ENCODE assay signal across 9 cellular contexts in genomic region chr21:38170283-38170682, GRCh38.
DNase-seq lines count a peak whose midpoint lies in the region; ATAC-seq and TF ChIP-seq lines count a peak whose summit lies in the region.
"Had no signal": no experiment of that assay in that cellular context is flagged by ENCODE, and none has a peak within 500 bp of the region (broad histone marks: within the 10 kb centered on the region; RNA-seq: fewer than 3 reads in every experiment).

No MANE protein-coding gene starts in this region.

- H3K4me1 Mint-ChIP-seq in activated CD4-positive, alpha-beta T cell treated with anti-CD3 and anti-CD28 coated beads, Interleukin-2, amount 10 ng/mL, durations not matched to agents 24 days and 14 days, result no peaks in the 10 kb centered on the region
- peaks cover 3% of the 10 kb centered on the region for H3K4me1 Mint-ChIP-seq in T-helper 17 cell

- peak; percentile 16 for DNase-seq in activated CD4-positive, alpha-beta T cell treated with anti-CD3 and anti-CD28 coated beads for 48 hours
- DNase-seq in activated CD4-positive, alpha-beta T cell treated with anti-CD3 and anti-CD28 coated beads, Interleukin-2, amount 10 ng/mL, durations not matched to agents 24 days and 14 days, result no peak
- DNase-seq in NCI-H524 treated with DMSO at 0.1 percent for 48 hours (lab: John Stamatoyannopoulos, UW) (peak; percentile 28), fibroblast of peridontal ligament (ENCODE audit: extremely low read depth) (peak; percentile 70), stomach (peak; percentile 57), T-helper 17 cell (no peak)
- DNase-seq: NCI-H187 treated with DMSO at 0.1 percent for 48 hours had no signal

- H3K9me3 ChIP-seq in stomach (no peaks in the 10 kb centered on the region), T-helper 17 cell (ENCODE audit: control insufficient read depth, low read length, poor library complexity, severe bottlenecking) (no peaks in the 10 kb centered on the region)

- H3K36me3 Mint-ChIP-seq in activated CD4-positive, alpha-beta T cell treated with anti-CD3 and anti-CD28 coated beads, Interleukin-2, amount 10 ng/mL, durations not matched to agents 24 days and 14 days (ENCODE audit: low read depth), result no peaks in the 10 kb centered on the region
- H3K36me3 Mint-ChIP-seq in T-helper 17 cell (ENCODE audit: low read depth), result no peaks in the 10 kb centered on the region

- H3K27ac Mint-ChIP-seq in activated CD4-positive, alpha-beta T cell treated with anti-CD3 and anti-CD28 coated beads, Interleukin-2, amount 10 ng/mL, durations not matched to agents 24 days and 14 days, result no peak overlapping the region
- no peak overlapping the region for H3K27ac Mint-ChIP-seq in T-helper 17 cell

- peak overlapping the region; percentile 26 to 55 (median 53) for H3K27ac ChIP-seq in stomach

- no peak overlapping the region for H3K4me3 ChIP-seq in stomach

- 8 to 31% (median 27%) methylated on average over 2 of the region's 2 CpGs for WGBS in stomach, 5 donors

- no peak overlapping the region for H3K4me3 Mint-ChIP-seq in activated CD4-positive, alpha-beta T cell treated with anti-CD3 and anti-CD28 coated beads, Interleukin-2, amount 10 ng/mL, durations not matched to agents 24 days and 14 days
- H3K4me3 Mint-ChIP-seq in T-helper 17 cell, result no peak overlapping the region

- peaks cover 6 to 28% (median 17%) of the 10 kb centered on the region in 4 donors for H3K4me1 ChIP-seq in stomach

- ATAC-seq in GM21529 (IDR thresholded peaks at IDR 0.05; ENCODE audit: unreplicated experiment), result no peak
- no peak for ATAC-seq in GM18519 (IDR thresholded peaks at IDR 0.05; ENCODE audit: low FRiP score, unreplicated experiment)
- no peak for ATAC-seq in T-helper 17 cell

- H3K9me3 Mint-ChIP-seq in activated CD4-positive, alpha-beta T cell treated with anti-CD3 and anti-CD28 coated beads, Interleukin-2, amount 10 ng/mL, durations not matched to agents 24 days and 14 days, result no peaks in the 10 kb centered on the region

- no peak for TF ChIP-seq EP300 in stomach (IDR thresholded peaks at IDR 0.05)

- no peaks in the 10 kb centered on the region for H3K27me3 ChIP-seq in stomach

- H3K27me3 Mint-ChIP-seq in activated CD4-positive, alpha-beta T cell treated with anti-CD3 and anti-CD28 coated beads, Interleukin-2, amount 10 ng/mL, durations not matched to agents 24 days and 14 days, result peaks cover 4% of the 10 kb centered on the region
- peaks cover 36% of the 10 kb centered on the region for H3K27me3 Mint-ChIP-seq in T-helper 17 cell

- TF ChIP-seq CTCF in stomach (IDR thresholded peaks at IDR 0.05), result peak in 5 of 7 experiments; percentile 28 to 75 (median 49)

- intact Hi-C loops in activated CD4-positive, alpha-beta T cell treated with anti-CD3 and anti-CD28 coated beads, Interleukin-2, amount 10 ng/mL, durations not matched to agents 24 days and 14 days (cut with micrococcal nuclease), result loop anchor here (1.0 kb wide), 1 partner anchor 186 kb away; no protein-coding TSS in a partner anchor
- intact Hi-C loops in stomach (cut with DNase I; ENCODE audit: low total_unique reads), result no loop called here

- no peaks in the 10 kb centered on the region for H3K36me3 ChIP-seq in stomach

- TF ChIP-seq POLR2A in stomach (IDR thresholded peaks at IDR 0.05), result no peak

Comparison
In these comparisons a context has a peak if more than half of its experiments do, and no peak if none do; other contexts are left out.
1. DNase-seq: peak in activated CD4-positive, alpha-beta T cell treated with anti-CD3 and anti-CD28 coated beads for 48 hours (single experiment), NCI-H524 treated with DMSO at 0.1 percent for 48 hours (single experiment), fibroblast of peridontal ligament (single experiment) and stomach (single experiment); none in activated CD4-positive, alpha-beta T cell treated with anti-CD3 and anti-CD28 coated beads, Interleukin-2, amount 10 ng/mL, durations not matched to agents 24 days and 14 days (single experiment) and T-helper 17 cell (0 of 3).